Comparison of ENCODE assay signal across 2 cellular contexts in the genomic region with DNA sequence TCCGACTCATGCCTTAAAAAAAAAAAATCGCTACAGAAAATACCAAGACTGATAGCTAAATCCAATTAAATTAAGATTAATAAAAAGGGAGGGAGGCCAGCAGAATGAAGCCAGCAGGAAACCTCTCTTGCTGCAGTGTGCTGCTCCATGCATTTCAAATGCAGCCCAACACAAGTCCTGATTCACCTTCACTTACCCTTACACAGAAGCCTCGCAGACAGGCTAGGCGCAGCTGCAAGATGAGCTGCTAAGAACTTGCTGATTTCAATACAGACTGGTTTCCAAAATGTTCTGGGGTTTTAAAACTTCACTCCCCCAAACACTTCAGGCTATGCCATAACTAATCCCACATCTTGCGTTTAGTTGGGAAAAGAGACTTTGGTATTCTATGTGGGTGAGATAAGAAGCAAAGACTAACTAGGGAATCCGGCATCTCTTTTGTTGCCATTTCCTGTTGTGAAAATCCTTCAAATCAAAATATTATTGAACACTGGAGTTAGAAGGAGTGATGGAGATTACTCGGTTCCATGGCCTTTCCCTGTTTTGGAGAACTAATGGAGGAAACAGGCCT.
TF ChIP-seq lines count a peak whose summit lies in the region.

No MANE protein-coding gene starts in this region.

TF ChIP-seq in IMR-90, 13 proteins besides CTCF, POLR2A, EP300 and RAD21:
- TF ChIP-seq RFX5 (IDR thresholded peaks at IDR 0.05; ENCODE audit: low read depth, low read length) (no peak), BHLHE40 (IDR thresholded peaks at IDR 0.05; ENCODE audit: low read depth, low read length) (no peak), CHD1 (IDR thresholded peaks at IDR 0.05; ENCODE audit: low read depth, low read length) (no peak), CEBPB (IDR thresholded peaks at IDR 0.05; ENCODE audit: low read depth, low read length) (no peak), SMC3 (IDR thresholded peaks at IDR 0.05; ENCODE audit: low read depth, low read length) (no peak), MXI1 (IDR thresholded peaks at IDR 0.05; ENCODE audit: borderline replicate concordance, low read depth, low read length) (no peak), ELK1 (IDR thresholded peaks at IDR 0.05; ENCODE audit: borderline replicate concordance, low read depth, low read length) (no peak)

TF ChIP-seq in K562, 482 proteins besides CTCF, POLR2A, EP300 and RAD21:
- TF ChIP-seq PKNOX1 (IDR thresholded peaks at IDR 0.05) (no peak), NR1H2 (CRISPR knock-in tag; IDR thresholded peaks at IDR 0.05) (no peak), ZNF77 (CRISPR knock-in tag; IDR thresholded peaks at IDR 0.05) (no peak), ZKSCAN8 (CRISPR knock-in tag; IDR thresholded peaks at IDR 0.05) (no peak), SREBF1 (IDR thresholded peaks at IDR 0.05; ENCODE audit: borderline replicate concordance, low read depth, low read length) (no peak), CREBBP (IDR thresholded peaks at IDR 0.05; ENCODE audit: low read depth, low read length) (no peak), NFYB (IDR thresholded peaks at IDR 0.05; ENCODE audit: extremely low read depth, insufficient read length) (no peak)
